8 cellular contexts compared by ENCODE assay signal in genomic region chr20:2872304-2873009, GRCh38. TPM values are rescaled to one million over a fixed set of nuclear protein-coding genes. Genes with fewer than 3 reads are reported as not detected.
DNase-seq lines count a peak whose midpoint lies in the region; ATAC-seq and TF ChIP-seq lines count a peak whose summit lies in the region.

No MANE protein-coding gene starts in this region.

- CTCF ChIA-PET in PC-9 (lab: Charles Lee): no interaction called here

- H3K9me3 ChIP-seq in PC-9 (ENCODE audit: insufficient read depth, low read depth): no peaks in the 10 kb centered on the region
- H3K9me3 ChIP-seq in neutrophil: no peaks in the 10 kb centered on the region
- H3K9me3 ChIP-seq in suprapubic skin: no peaks in the 10 kb centered on the region

- H3K27ac ChIP-seq in PC-9 (no peak overlapping the region), foreskin keratinocyte (no peak overlapping the region), neutrophil (no peak overlapping the region), suprapubic skin (peak overlapping the region; percentile 90)

- no peak for TF ChIP-seq POLR2A in suprapubic skin (IDR thresholded peaks at IDR 0.05)

- peak; percentile 36 for ATAC-seq in HG03439 (IDR thresholded peaks at IDR 0.05; ENCODE audit: unreplicated experiment)
- peak; percentile 49 for ATAC-seq in foreskin keratinocyte

- peak; percentile 84 for DNase-seq in NCI-H82 (lab: John Stamatoyannopoulos, UW)
- DNase-seq in NCI-H82 treated with DMSO at 0.1 percent for 48 hours (lab: John Stamatoyannopoulos, UW; ENCODE audit: unreplicated experiment): no peak
- DNase-seq in PC-9: peak in 1 of 2 experiments; percentile 62
- peak; percentile 65 for DNase-seq in activated effector memory CD4-positive, alpha-beta T cell treated with Interleukin-2 at 50 U/mL for 16 hours
- DNase-seq in foreskin keratinocyte: peak in 1 of 2 donors; percentile 60
- DNase-seq in suprapubic skin (ENCODE audit: low spot score in 2 of 2): peak in 1 of 2 donors; percentile 78

- peak overlapping the region; percentile 92 for H3K4me2 ChIP-seq in PC-9

- intact Hi-C loops in PC-9 (cut with micrococcal nuclease; ENCODE audit: unreplicated experiment): no loop called here

- H3K4me3 ChIP-seq in PC-9 (peak overlapping the region; percentile 100), neutrophil (ENCODE audit: low read depth in 1 of 2, low read length in 1 of 2) (peak overlapping the region; percentile 64 to 97), suprapubic skin (peak overlapping the region; percentile 75)

- H4K20me1 ChIP-seq in PC-9 (ENCODE audit: insufficient read depth): no peaks in the 10 kb centered on the region

- H3K27me3 ChIP-seq in PC-9 (ENCODE audit: insufficient read depth, low read depth): no peaks in the 10 kb centered on the region
- no peaks in the 10 kb centered on the region for H3K27me3 ChIP-seq in foreskin keratinocyte
- peaks cover 29% of the 10 kb centered on the region for H3K27me3 ChIP-seq in neutrophil
- H3K27me3 ChIP-seq in suprapubic skin: no peaks in the 10 kb centered on the region

- POLR2A ChIA-PET in PC-9 (lab: Charles Lee; ENCODE audit: unreplicated experiment): interaction anchor here (0.5 to 0.7 kb wide), 3 partner anchors 83 to 402 kb away, joined by 4 to 7 read pairs (median 6); partner anchors contain the start of genes NOP56 and SNRPB

- no peaks in the 10 kb centered on the region for H3K36me3 ChIP-seq in PC-9 (ENCODE audit: low read depth)
- H3K36me3 ChIP-seq in neutrophil: peaks cover 2% of the 10 kb centered on the region
- no peaks in the 10 kb centered on the region for H3K36me3 ChIP-seq in suprapubic skin

- H3F3A ChIP-seq in PC-9 (ENCODE audit: insufficient read depth, low read depth): 0 out of 2 replicates have a peak, but pooled peaks cover 3% of the 10 kb centered on the region

- peaks cover 38% of the 10 kb centered on the region for H3K79me2 ChIP-seq in PC-9 (ENCODE audit: low read depth)

- WGBS in suprapubic skin: 0% methylated on average over 17 of the region's 62 CpGs

- peak; percentile 43; the same call in 1 of the 2 replicates for TF ChIP-seq CTCF in PC-9 (conservative IDR thresholded peaks at IDR 0.05)
- TF ChIP-seq CTCF in foreskin keratinocyte (conservative IDR thresholded peaks at IDR 0.05): peak; percentile 65
- TF ChIP-seq CTCF in neutrophil (IDR thresholded peaks at IDR 0.05): no peak
- peak in 1 of 2 donors; percentile 17 for TF ChIP-seq CTCF in suprapubic skin (IDR thresholded peaks at IDR 0.05)

- no peaks in the 10 kb centered on the region for H3K9me2 ChIP-seq in PC-9 (ENCODE audit: insufficient read depth)

- H3K4me1 ChIP-seq in PC-9 (replicated peaks; ENCODE audit: insufficient read depth) (peaks cover 15% of the 10 kb centered on the region), foreskin keratinocyte (no peaks in the 10 kb centered on the region), neutrophil (ENCODE audit: control insufficient read depth in 1 of 2, insufficient read depth in 1 of 2, low read depth in 1 of 2, low read length in 1 of 2) (peaks cover 21 to 33% of the 10 kb centered on the region in 2 experiments), suprapubic skin (peaks cover 47% of the 10 kb centered on the region)

- H2AFZ ChIP-seq in PC-9: peak overlapping the region; percentile 98

- BruUV-seq in PC-9 (replicated peaks; lab: Mats Ljungman, UMichigan): no TSS peak

- no peak for TF ChIP-seq EP300 in suprapubic skin (IDR thresholded peaks at IDR 0.05)

RNA-seq across cellular contexts. Expression of gene PTPRA, which starts 0.8 kb away (rescaled TPM):
- total RNA-seq in PC-9 (2021): 36.6 and 48.8 TPM in 2 replicates
- 32.1 and 36.5 TPM in 2 replicates for total RNA-seq in foreskin keratinocyte
- polyA plus RNA-seq in foreskin keratinocyte: 20.7 and 22.0 TPM in 2 replicates
- total RNA-seq in suprapubic skin: 10 to 100 TPM; 47.7 to 83.0 (median 73.4) TPM

RNA-seq across cellular contexts. Expression of gene VPS16, which starts 31.9 kb away (rescaled TPM):
- 21.5 and 31.9 TPM in 2 replicates for total RNA-seq in PC-9 (2021)
- 25.8 and 28.1 TPM in 2 replicates for total RNA-seq in foreskin keratinocyte
- 26.5 and 27.8 TPM in 2 replicates for polyA plus RNA-seq in foreskin keratinocyte
- total RNA-seq in suprapubic skin: 10 to 100 TPM; 35.7 to 37.4 (median 36.1) TPM

RNA-seq across cellular contexts. Expression of gene PCED1A, which starts 32.0 kb away (rescaled TPM):
- total RNA-seq in PC-9 (2021): 47.9 and 60.1 TPM in 2 replicates
- total RNA-seq in foreskin keratinocyte: 7.9 and 9.8 TPM in 2 replicates
- polyA plus RNA-seq in foreskin keratinocyte: 9.8 and 11.1 TPM in 2 replicates
- total RNA-seq in suprapubic skin: 10 to 100 TPM in 3 of 4 donors, 1 to 10 TPM in 1; 8.0 to 31.1 (median 19.4) TPM

RNA-seq across cellular contexts. Expression of gene TMEM239, which starts 56.3 kb away (rescaled TPM):
- total RNA-seq in PC-9 (2021): not detected in 2 replicates
- not detected in 2 replicates for total RNA-seq in foreskin keratinocyte
- not detected in 2 replicates for polyA plus RNA-seq in foreskin keratinocyte
- 1 to 10 TPM in 1 of 4 donors, not detected in 3; 2.8 TPM for total RNA-seq in suprapubic skin

RNA-seq across cellular contexts. Expression of gene C20orf141, which starts 57.7 kb away (rescaled TPM):
- total RNA-seq in PC-9 (2021): not detected in 2 replicates
- not detected in 2 replicates for total RNA-seq in foreskin keratinocyte
- polyA plus RNA-seq in foreskin keratinocyte: not detected in 2 replicates
- total RNA-seq in suprapubic skin: not detected
